8 cellular contexts compared by ENCODE assay signal in genomic region chr17:64795342-64795741, GRCh38.
DNase-seq lines count a peak whose midpoint lies in the region; ATAC-seq and TF ChIP-seq lines count a peak whose summit lies in the region.
"Not testable (repeated sequence)": the region's sequence is repeated elsewhere in the genome, so short reads cannot be mapped to it uniquely, and the experiment has no call there.

No MANE protein-coding gene starts in this region.

- not testable (repeated sequence) for H3K4me3 ChIP-seq in RWPE2 (ENCODE audit: severe bottlenecking); mucosa of rectum (ENCODE audit: low read length in 2 of 2); upper lobe of left lung

- intact Hi-C loops in CD14-positive monocyte (cut with micrococcal nuclease); MCF 10A (cut with micrococcal nuclease); left colon (cut with DNase I, micrococcal nuclease): not testable (repeated sequence)

- CTCF ChIA-PET in MCF 10A (lab: Yijun Ruan, JAX) = not testable (repeated sequence)

- H3K27ac ChIP-seq in RWPE2 (ENCODE audit: poor library complexity, severe bottlenecking) (peak overlapping the region; percentile 73), epithelial cell of prostate (peak overlapping the region; percentile 93), mucosa of rectum (ENCODE audit: low read depth in 2 of 2, low read length in 2 of 2) (peak overlapping the region; percentile 70 to 74), upper lobe of left lung (peak overlapping the region; percentile 70 to 87 (median 78))

- TF ChIP-seq CTCF in CD14-positive monocyte (IDR thresholded peaks at IDR 0.05); RWPE2 (IDR thresholded peaks at IDR 0.05; ENCODE audit: poor library complexity, severe bottlenecking); MCF 10A (IDR thresholded peaks at IDR 0.05; ENCODE audit: unreplicated experiment); upper lobe of left lung (IDR thresholded peaks at IDR 0.05): not testable (repeated sequence)

- not testable (repeated sequence) for H3K27me3 Mint-ChIP-seq in CD14-positive monocyte (ENCODE audit: low read depth in 3 of 3); activated T-cell treated with anti-CD3 and anti-CD28 coated beads, Interleukin-2, amount 50 U/mL, for 24 hours; MCF 10A (ENCODE audit: insufficient read depth, unreplicated experiment)

- TF ChIP-seq EP300 in upper lobe of left lung (IDR thresholded peaks at IDR 0.05) = not testable (repeated sequence)

- not testable (repeated sequence) for TF ChIP-seq POLR2A in upper lobe of left lung (IDR thresholded peaks at IDR 0.05)

- not testable (repeated sequence) for H3K27me3 ChIP-seq in RWPE2 (ENCODE audit: insufficient read depth, poor library complexity, severe bottlenecking); mucosa of rectum (ENCODE audit: control insufficient read depth in 2 of 2, insufficient read depth in 2 of 2, low read length in 2 of 2); upper lobe of left lung

- peaks cover 19% of the 10 kb centered on the region for H3K4me1 ChIP-seq in RWPE2 (ENCODE audit: insufficient read depth, poor library complexity, severe bottlenecking)
- H3K4me1 ChIP-seq in mucosa of rectum (ENCODE audit: control insufficient read depth in 2 of 2, insufficient read depth in 2 of 2, low read length in 2 of 2) = peaks cover 5 to 12% of the 10 kb centered on the region in 2 donors
- H3K4me1 ChIP-seq in upper lobe of left lung = peaks cover 27 to 37% (median 33%) of the 10 kb centered on the region in 4 donors

- not testable (repeated sequence) for H3K9me3 ChIP-seq in RWPE2 (ENCODE audit: severe bottlenecking); mucosa of rectum (ENCODE audit: control insufficient read depth in 2 of 2, low read length in 2 of 2); upper lobe of left lung

- not testable (repeated sequence) for H3K9me3 Mint-ChIP-seq in CD14-positive monocyte; activated T-cell treated with anti-CD3 and anti-CD28 coated beads, Interleukin-2, amount 50 U/mL, for 24 hours; MCF 10A (ENCODE audit: unreplicated experiment)

- H3K36me3 Mint-ChIP-seq in CD14-positive monocyte (peaks cover 36 to 71% of the 10 kb centered on the region in 2 donors), MCF 10A (ENCODE audit: insufficient read depth, unreplicated experiment) (peaks cover 40% of the 10 kb centered on the region)
- H3K36me3 Mint-ChIP-seq in activated T-cell treated with anti-CD3 and anti-CD28 coated beads, Interleukin-2, amount 50 U/mL, for 24 hours (ENCODE audit: low read depth) = peaks cover 37% of the 10 kb centered on the region

- peak overlapping the region in 1 of 2 donors; percentile 38 for H3K9ac ChIP-seq in mucosa of rectum (ENCODE audit: low read depth in 1 of 2, low read length in 2 of 2)

- H3K27ac Mint-ChIP-seq in CD14-positive monocyte = peak overlapping the region in 4 of 7 donors; percentile 15 to 75 (median 64)
- H3K27ac Mint-ChIP-seq in activated T-cell treated with anti-CD3 and anti-CD28 coated beads, Interleukin-2, amount 50 U/mL, for 24 hours = not testable (repeated sequence)
- peak overlapping the region; percentile 98 for H3K27ac Mint-ChIP-seq in MCF 10A (ENCODE audit: low read depth, unreplicated experiment)

- 63% methylated on average over 1 of the region's 1 CpG; no CpG with 5 or more reads in 1 of the 2 donors for WGBS in upper lobe of left lung, 2 donors

- POLR2A ChIA-PET in MCF 10A (lab: Yijun Ruan, JAX) = not testable (repeated sequence)

- not testable (repeated sequence) for BruUV-seq in MCF 10A (replicated peaks; lab: Mats Ljungman, UMichigan)

- H3K36me3 ChIP-seq in RWPE2 (ENCODE audit: low read depth); mucosa of rectum (ENCODE audit: control insufficient read depth in 2 of 2, insufficient read depth in 2 of 2, low read length in 2 of 2): not testable (repeated sequence)
- H3K36me3 ChIP-seq in upper lobe of left lung = peaks cover 0 to 46% (median 15%) of the 10 kb centered on the region in 4 donors

- ATAC-seq in RWPE2 (ENCODE audit: low read depth); upper lobe of left lung (ENCODE audit: low FRiP score in 2 of 2): not testable (repeated sequence)
- peak; percentile 69 for ATAC-seq in left colon

- not testable (repeated sequence) for H3K4me3 Mint-ChIP-seq in CD14-positive monocyte; activated T-cell treated with anti-CD3 and anti-CD28 coated beads, Interleukin-2, amount 50 U/mL, for 24 hours
- H3K4me3 Mint-ChIP-seq in MCF 10A (ENCODE audit: unreplicated experiment) = peak overlapping the region; percentile 44

- peaks cover 31% of the 10 kb centered on the region for H3K4me1 Mint-ChIP-seq in CD14-positive monocyte
- peaks cover 21% of the 10 kb centered on the region for H3K4me1 Mint-ChIP-seq in activated T-cell treated with anti-CD3 and anti-CD28 coated beads, Interleukin-2, amount 50 U/mL, for 24 hours (ENCODE audit: low read depth)
- H3K4me1 Mint-ChIP-seq in MCF 10A (ENCODE audit: insufficient read depth, unreplicated experiment) = peaks cover 16% of the 10 kb centered on the region

- not testable (repeated sequence) for DNase-seq in CD14-positive monocyte (ENCODE audit: low spot score); RWPE2 (ENCODE audit: low spot score); MCF 10A (ENCODE audit: unreplicated experiment); epithelial cell of prostate (ENCODE audit: low read depth, low spot score); left colon; upper lobe of left lung
- DNase-seq in activated T-cell treated with anti-CD3 and anti-CD28 coated beads, Interleukin-2, amount 50 U/mL, for 24 hours = peak; percentile 3
